In genomic region chr10:87675396-87676376, GRCh38 we compare ENCODE assay signal across 18 cellular contexts. TPM values are rescaled to one million over a fixed set of nuclear protein-coding genes. Genes with fewer than 3 reads are reported as not detected.
DNase-seq lines count a peak whose midpoint lies in the region; ATAC-seq, FAIRE-seq and TF ChIP-seq lines count a peak whose summit lies in the region.
"Had no signal": no experiment of that assay in that cellular context is flagged by ENCODE, and none has a peak within 500 bp of the region (broad histone marks: within the 10 kb centered on the region; RNA-seq: fewer than 3 reads in every experiment).

No MANE protein-coding gene starts in this region.

- 0 out of 2 replicates have a peak overlapping the region, but pooled peaks have one; percentile 35 for H3K27ac ChIP-seq in GM23338 (ENCODE audit: low read depth)
- peak overlapping the region; percentile 73 to 96; a peak in 3 of 4 replicates for H3K27ac ChIP-seq in SK-N-SH (ENCODE audit: low read depth in 2 of 2, low read length in 1 of 2)
- H3K27ac ChIP-seq: colonic mucosa, heart right ventricle, lower lobe of right lung had no signal

- peaks cover 6% of the 10 kb centered on the region; the same call in 2 of the 3 replicates for H3K36me3 Mint-ChIP-seq in GM23338 (ENCODE audit: low read depth)
- H3K36me3 Mint-ChIP-seq: stimulated activated naive B cell treated with anti-CD40 and anti-IgM and Interleukin-4, amounts not matched to agents 10 μg/mL and 1 μg/mL and 100 μg/mL, for 72 hours had no signal

- H3K4me3 ChIP-seq in GM23338 (no peak overlapping the region), SK-N-SH (ENCODE audit: low read depth in 2 of 2, low read length in 1 of 2) (no peak overlapping the region), epithelial cell of proximal tubule (ENCODE audit: low read depth, low read length) (no peak overlapping the region)
- H3K4me3 ChIP-seq: colonic mucosa, heart right ventricle, lower lobe of right lung had no signal

- WGBS in SK-N-SH (ENCODE audit: low lambda C conversion rate): 46% methylated on average over 8 of the region's 8 CpGs

- peak overlapping the region; percentile 66; the same call in 1 of the 2 replicates for H3K9ac ChIP-seq in SK-N-SH

- no peak overlapping the region for H3K4me3 Mint-ChIP-seq in GM23338
- H3K4me3 Mint-ChIP-seq: activated T-helper 1 cell treated with anti-CD3 and anti-CD28 coated beads, Interleukin-12 subunit alpha, Interleukin-12 subunit beta, Interleukin-2, Interleukin-4 antibody, amounts not matched to agents 30 ng/mL and 10 ng/mL and 1 ng/mL, durations not matched to agents 14 hours and 24 hours and 36 hours; stimulated activated naive B cell treated with anti-CD40 and anti-IgM and Interleukin-4, amounts not matched to agents 10 μg/mL and 1 μg/mL and 100 μg/mL, for 72 hours had no signal

- H3K27me3 Mint-ChIP-seq in GM23338 (ENCODE audit: insufficient read depth, low read depth, poor library complexity): no peaks in the 10 kb centered on the region

- no peaks in the 10 kb centered on the region for H4K20me1 ChIP-seq in GM23338 (replicated peaks; ENCODE audit: insufficient read depth)
- no peaks in the 10 kb centered on the region for H4K20me1 ChIP-seq in SK-N-SH (ENCODE audit: insufficient read depth)

- no peak for TF ChIP-seq RAD21 in SK-N-SH (IDR thresholded peaks at IDR 0.05; ENCODE audit: low read length)

- peak overlapping the region; percentile 41 for H3K27ac Mint-ChIP-seq in GM23338
- H3K27ac Mint-ChIP-seq: activated T-helper 1 cell treated with anti-CD3 and anti-CD28 coated beads, Interleukin-12 subunit alpha, Interleukin-12 subunit beta, Interleukin-2, Interleukin-4 antibody, amounts not matched to agents 30 ng/mL and 10 ng/mL and 1 ng/mL, durations not matched to agents 14 hours and 24 hours and 36 hours; stimulated activated naive B cell treated with anti-CD40 and anti-IgM and Interleukin-4, amounts not matched to agents 10 μg/mL and 1 μg/mL and 100 μg/mL, for 72 hours had no signal

- H3K9me2 ChIP-seq in GM23338 (ENCODE audit: insufficient read depth) (no peaks in the 10 kb centered on the region), SK-N-SH (no peaks in the 10 kb centered on the region)

- H3K4me2 ChIP-seq in GM23338 (no peak overlapping the region), SK-N-SH (peak overlapping the region; percentile 69)

- no peak for FAIRE-seq in frontal cortex (lab: Jason Lieb, UNC)

- H3F3A ChIP-seq in GM23338 (replicated peaks; ENCODE audit: low read depth) (no peaks in the 10 kb centered on the region), SK-N-SH (replicated peaks; ENCODE audit: insufficient read depth) (peaks cover 34% of the 10 kb centered on the region)

- no peaks in the 10 kb centered on the region for H3K27me3 ChIP-seq in GM23338 (ENCODE audit: insufficient read depth)
- no peaks in the 10 kb centered on the region for H3K27me3 ChIP-seq in SK-N-SH (ENCODE audit: insufficient read depth)
- H3K27me3 ChIP-seq: colonic mucosa, heart right ventricle had no signal

- H3K9me3 Mint-ChIP-seq in GM23338: no peaks in the 10 kb centered on the region; the same call in 2 of the 3 replicates
- H3K9me3 Mint-ChIP-seq: activated T-helper 1 cell treated with anti-CD3 and anti-CD28 coated beads, Interleukin-12 subunit alpha, Interleukin-12 subunit beta, Interleukin-2, Interleukin-4 antibody, amounts not matched to agents 30 ng/mL and 10 ng/mL and 1 ng/mL, durations not matched to agents 14 hours and 24 hours and 36 hours had no signal

- H3K9me3 ChIP-seq in SK-N-SH: no peaks in the 10 kb centered on the region
- H3K9me3 ChIP-seq: colonic mucosa, heart right ventricle, lower lobe of right lung had no signal

- TF ChIP-seq CTCF in GM23338 (conservative IDR thresholded peaks at IDR 0.05; ENCODE audit: low read depth in 2 of 2): no peak
- no peak for TF ChIP-seq CTCF in SK-N-SH (IDR thresholded peaks at IDR 0.05)
- TF ChIP-seq CTCF in epithelial cell of proximal tubule (conservative IDR thresholded peaks at IDR 0.05; ENCODE audit: low read depth, low read length): no peak

- peak in 1 of 2 experiments; percentile 74; a peak in 1 of 4 replicates for TF ChIP-seq EP300 in SK-N-SH (IDR thresholded peaks at IDR 0.05; ENCODE audit: borderline replicate concordance in 1 of 2, low read depth in 1 of 2, low read length in 1 of 2)

- ATAC-seq in GM23338 (peak; percentile 79), HG03439 (IDR thresholded peaks at IDR 0.05; ENCODE audit: unreplicated experiment) (no peak)
- ATAC-seq: stimulated activated naive B cell treated with anti-CD40 and anti-IgM and Interleukin-4, amounts not matched to agents 10 μg/mL and 1 μg/mL and 100 μg/mL, for 72 hours had no signal

- CTCF ChIA-PET in SK-N-SH (lab: Yijun Ruan, JAX): interaction anchor here (0.7 to 1.0 kb wide), 2 partner anchors 9 kb away, joined by 3 to 5 read pairs; no protein-coding TSS in a partner anchor

- DNase-seq in GM23338 (ENCODE audit: low spot score) (peak; percentile 52), SK-N-SH (no peak), epithelial cell of proximal tubule (ENCODE audit: low read depth) (peak; percentile 66), pulmonary artery endothelial cell (ENCODE audit: low read depth, low spot score) (peak; percentile 69), cerebellum (ENCODE audit: low spot score) (no peak), frontal cortex (ENCODE audit: low spot score in 2 of 2) (no peak)
- DNase-seq in effector CD8-positive, alpha-beta T cell (lab: John Stamatoyannopoulos, UW): no peak
- DNase-seq: activated CD4-positive, alpha-beta T cell treated with anti-CD3 and anti-CD28 coated beads for 48 hours; colonic mucosa; heart right ventricle; lower lobe of right lung; NCI-H1417; NK-92 treated with Interleukin-12 subunit alpha and Interleukin-12 subunit beta, amount 100 ng/mL, for 24 hours; nucleus accumbens; stimulated activated CD4-positive, alpha-beta T cell treated with anti-CD3 and anti-CD28 coated beads, Interleukin-2, amount 100 ng/mL, for 24 hours; stimulated activated naive B cell treated with anti-CD40 and anti-IgM and Interleukin-4, amounts not matched to agents 10 μg/mL and 1 μg/mL and 100 μg/mL, for 72 hours had no signal

- H3K4me1 Mint-ChIP-seq in GM23338: peaks cover 17% of the 10 kb centered on the region
- H3K4me1 Mint-ChIP-seq: stimulated activated naive B cell treated with anti-CD40 and anti-IgM and Interleukin-4, amounts not matched to agents 10 μg/mL and 1 μg/mL and 100 μg/mL, for 72 hours had no signal

- H3K79me2 ChIP-seq in GM23338 (replicated peaks; ENCODE audit: insufficient read depth) (peaks cover 23% of the 10 kb centered on the region), SK-N-SH (ENCODE audit: insufficient read depth) (peaks cover 86% of the 10 kb centered on the region)

- H3K4me1 ChIP-seq in GM23338 (ENCODE audit: insufficient read depth) (peaks cover 18% of the 10 kb centered on the region), SK-N-SH (ENCODE audit: control insufficient read depth in 1 of 2, insufficient read depth in 2 of 2, low read depth in 1 of 2, low read length in 1 of 2) (peaks cover 0 to 23% of the 10 kb centered on the region in 2 experiments; a peak in 2 of 4 replicates)
- H3K4me1 ChIP-seq: colonic mucosa had no signal

- POLR2A ChIA-PET in SK-N-SH (lab: Yijun Ruan, JAX): no interaction called here

- H2AFZ ChIP-seq in GM23338 (no peak overlapping the region), SK-N-SH (ENCODE audit: low read depth) (no peak overlapping the region)

- H3K36me3 ChIP-seq in GM23338 (ENCODE audit: insufficient read depth) (no peaks in the 10 kb centered on the region), SK-N-SH (replicated peaks in 1 of 2; ENCODE audit: control insufficient read depth in 1 of 2, insufficient read depth in 2 of 2, low read length in 1 of 2) (no peaks in the 10 kb centered on the region)
- H3K36me3 ChIP-seq: colonic mucosa, heart right ventricle, lower lobe of right lung had no signal

TF ChIP-seq in GM23338, 12 proteins besides CTCF, POLR2A, EP300 and RAD21 (continues in another document):
- TF ChIP-seq POLR2AphosphoS5 (IDR thresholded peaks at IDR 0.05; ENCODE audit: low read depth) (no peak), ZNF331 (CRISPR knock-in tag; IDR thresholded peaks at IDR 0.05; ENCODE audit: low read depth) (no peak), ETS1 (IDR thresholded peaks at IDR 0.05) (no peak), CREB1 (CRISPR knock-in tag; IDR thresholded peaks at IDR 0.05; ENCODE audit: low read depth) (no peak), ZNF114 (CRISPR knock-in tag; IDR thresholded peaks at IDR 0.05) (no peak), NANOG (IDR thresholded peaks at IDR 0.05; ENCODE audit: borderline replicate concordance) (no peak)

TF ChIP-seq in SK-N-SH, 30 proteins besides CTCF, POLR2A, EP300 and RAD21 (continues in another document):
- TF ChIP-seq FOSL2 (IDR thresholded peaks at IDR 0.05; ENCODE audit: borderline replicate concordance, low read depth) (peak; percentile 55; the same call in 1 of the 2 replicates), POLR2AphosphoS5 (IDR thresholded peaks at IDR 0.05; ENCODE audit: low read depth, low read length) (no peak), JUND (IDR thresholded peaks at IDR 0.05) (peak; percentile 59), PBX3 (IDR thresholded peaks at IDR 0.05) (peak; percentile 38), ELF1 (IDR thresholded peaks at IDR 0.05) (peak; percentile 27; the same call in 1 of the 2 replicates), MXI1 (IDR thresholded peaks at IDR 0.05; ENCODE audit: low read depth, low read length) (no peak), NFIC (IDR thresholded peaks at IDR 0.05; ENCODE audit: borderline replicate concordance) (peak; percentile 78; the same call in 1 of the 2 replicates), TCF12 (IDR thresholded peaks at IDR 0.05) (peak; percentile 50; the same call in 1 of the 2 replicates), MAX (IDR thresholded peaks at IDR 0.05; ENCODE audit: low read depth) (no peak)

RNA-seq across cellular contexts. Expression of gene PAPSS2, which starts 16.0 kb away (rescaled TPM):
- 17.1 and 19.6 TPM in 2 replicates for total RNA-seq in GM23338 (2014; rRNA removed; shearing (Covaris generic))
- polyA plus RNA-seq in GM23338 (2016; fragmentation: Nextera tagmentation; extraction: Ambion mirVana): 12.9 and 13.2 TPM in 2 replicates
- polyA plus RNA-seq in SK-N-SH (2012; rRNA removed): 50.0 and 55.0 TPM in 2 replicates
- polyA plus RNA-seq in SK-N-SH (2012; cell fraction: cytosol; rRNA removed): 72.7 and 72.8 TPM in 2 replicates
- 39.7 and 70.7 TPM in 2 replicates for polyA plus RNA-seq in SK-N-SH (2012; cell fraction: nucleus; rRNA removed)
- 15.6 and 24.4 TPM in 2 replicates for total RNA-seq in epithelial cell of proximal tubule
- 74.2 and 74.3 TPM in 2 replicates for total RNA-seq in pulmonary artery endothelial cell
- total RNA-seq in cerebellum: 4.4 TPM
- 2.0 TPM for total RNA-seq in frontal cortex

Comparison
In these comparisons a context has a peak if more than half of its experiments do, and no peak if none do; other contexts are left out.
1. DNase-seq: peak in GM23338 (single experiment), epithelial cell of proximal tubule (single experiment) and pulmonary artery endothelial cell (single experiment); none in SK-N-SH (single experiment), cerebellum (single experiment), effector CD8-positive, alpha-beta T cell (single experiment) and frontal cortex (0 of 2).